In genomic region chr19:43755256-43755801, GRCh38 we compare ENCODE assay signal across 8 cellular contexts. TPM values are rescaled to one million over a fixed set of nuclear protein-coding genes. Genes with fewer than 3 reads are reported as not detected.
A peak's percentile ranks its signal among the peaks of the same experiment; 100 is the strongest.
DNase-seq lines count a peak whose midpoint lies in the region; ATAC-seq and TF ChIP-seq lines count a peak whose summit lies in the region.

No MANE protein-coding gene starts in this region.

- intact Hi-C loops in right cardiac atrium (cut with DNase I), result no loop called here

- H3K27me3 ChIP-seq in right cardiac atrium (ENCODE audit: control insufficient read depth, insufficient read depth) (no peaks in the 10 kb centered on the region), rectal smooth muscle tissue (ENCODE audit: control insufficient read depth, insufficient read depth, low read length) (no peaks in the 10 kb centered on the region)

- H3K4me1 Mint-ChIP-seq in T-helper 17 cell, result peaks cover 33% of the 10 kb centered on the region

- TF ChIP-seq CTCF in AG09309 (IDR thresholded peaks at IDR 0.05; ENCODE audit: control insufficient read depth, insufficient read depth, low read depth, low read length, missing control alignments), result no peak

- H3K4me3 ChIP-seq in AG09309 (ENCODE audit: control insufficient read depth, low read depth, low read length) (peak overlapping the region; percentile 83), right cardiac atrium (ENCODE audit: low read length) (peak overlapping the region; percentile 61), rectal smooth muscle tissue (ENCODE audit: low read length) (peak overlapping the region; percentile 78)

- H3K4me1 ChIP-seq in right cardiac atrium (ENCODE audit: control insufficient read depth, insufficient read depth, low read length), result no peaks in the 10 kb centered on the region
- peaks cover 7% of the 10 kb centered on the region for H3K4me1 ChIP-seq in rectal smooth muscle tissue (ENCODE audit: control insufficient read depth, insufficient read depth, low read length)

- H3K4me3 Mint-ChIP-seq in T-helper 17 cell, result peak overlapping the region; percentile 98

- peak overlapping the region; percentile 61 for H3K9ac ChIP-seq in rectal smooth muscle tissue (ENCODE audit: low read length)

- H3K9me3 ChIP-seq in T-helper 17 cell (ENCODE audit: control insufficient read depth, low read length, poor library complexity, severe bottlenecking), result no peaks in the 10 kb centered on the region
- no peaks in the 10 kb centered on the region for H3K9me3 ChIP-seq in right cardiac atrium (ENCODE audit: control insufficient read depth, low read length)

- peak overlapping the region; percentile 98 for H3K27ac Mint-ChIP-seq in T-helper 17 cell

- DNase-seq in AG09309 (ENCODE audit: low read depth) (no peak), NCI-H146 (lab: John Stamatoyannopoulos, UW) (peak; percentile 90), T-helper 17 cell (peak; percentile 61 to 74 (median 73)), anterior cingulate cortex (lab: John Stamatoyannopoulos, UW) (peak in 57 of 58 donors; percentile 15 to 81 (median 64)), right cardiac atrium (peak; percentile 89 to 95 (median 93))

- WGBS in right cardiac atrium, result under 1% methylated on average over 28 of the region's 28 CpGs

- H3K36me3 Mint-ChIP-seq in T-helper 17 cell (ENCODE audit: low read depth), result peaks cover 4% of the 10 kb centered on the region

- H3K36me3 ChIP-seq in rectal smooth muscle tissue (ENCODE audit: control insufficient read depth, insufficient read depth, low read length), result no peaks in the 10 kb centered on the region

- ATAC-seq in GM21381 (IDR thresholded peaks at IDR 0.05; ENCODE audit: unreplicated experiment) (peak; percentile 28), T-helper 17 cell (peak; percentile 26), right cardiac atrium (peak; percentile 74), HG02973 (IDR thresholded peaks at IDR 0.05; ENCODE audit: unreplicated experiment) (no peak)

- no peaks in the 10 kb centered on the region for H3K27me3 Mint-ChIP-seq in T-helper 17 cell

- H3K27ac ChIP-seq in right cardiac atrium (ENCODE audit: low read length), result peak overlapping the region; percentile 96
- peak overlapping the region; percentile 96 for H3K27ac ChIP-seq in rectal smooth muscle tissue (ENCODE audit: low read depth, low read length)

RNA-seq across cellular contexts. Expression of gene SMG9, which starts 0.6 kb away (rescaled TPM):
- total RNA-seq in T-helper 17 cell, result 10 to 100 TPM; 35.6 to 44.4 TPM
- total RNA-seq in right cardiac atrium, result 10 to 100 TPM; 14.8 to 21.0 (median 15.8) TPM
- 11.7 TPM for polyA plus RNA-seq in right cardiac atrium

RNA-seq across cellular contexts. Expression of gene KCNN4, which starts 25.4 kb away (rescaled TPM):
- total RNA-seq in T-helper 17 cell (10 to 100 TPM; 46.4 to 63.1 TPM), right cardiac atrium (1 to 10 TPM in 1 of 4 donors, under 1 TPM in 2, not detected in 1; 0.26 to 1.4 (median 0.32) TPM)
- polyA plus RNA-seq in right cardiac atrium, result 0.34 TPM

RNA-seq across cellular contexts. Expression of gene IRGC, which starts 39.5 kb away (rescaled TPM):
- total RNA-seq in T-helper 17 cell (not detected), right cardiac atrium (not detected)
- not detected for polyA plus RNA-seq in right cardiac atrium

RNA-seq across cellular contexts. Expression of gene LYPD5, which starts 46.9 kb away (rescaled TPM):
- under 1 TPM in 1 of 2 donors, not detected in 1; 0.45 TPM for total RNA-seq in T-helper 17 cell
- total RNA-seq in right cardiac atrium, result 1 to 10 TPM in 2 of 4 donors, under 1 TPM in 2; 0.28 to 2.5 (median 0.90) TPM
- 0.34 TPM for polyA plus RNA-seq in right cardiac atrium

Comparison
In these comparisons a context has a peak if more than half of its experiments do, and no peak if none do; other contexts are left out.
1. RNA of gene KCNN4, which starts 25.4 kb away (total RNA-seq): 46.4 to 63.1 TPM in T-helper 17 cell; 0.26 to 1.4 TPM in right cardiac atrium; every median in the first group is over 10 times any median in the second.
2. Peak in every context shown above with its lines, with median percentiles within 50 percentile points of each other: H3K4me3 ChIP-seq.